ENCODE assay signal across 1 cellular context in genomic region chr19:42261763-42262162, GRCh38.
TF ChIP-seq lines count a peak whose summit lies in the region.

No MANE protein-coding gene starts in this region.

TF ChIP-seq in IMR-90, 13 proteins besides CTCF, POLR2A, EP300 and RAD21:
- TF ChIP-seq RFX5 (IDR thresholded peaks at IDR 0.05; ENCODE audit: low read depth, low read length) (no peak), MXI1 (IDR thresholded peaks at IDR 0.05; ENCODE audit: borderline replicate concordance, low read depth, low read length) (no peak), SMC3 (IDR thresholded peaks at IDR 0.05; ENCODE audit: low read depth, low read length) (no peak), RCOR1 (IDR thresholded peaks at IDR 0.05; ENCODE audit: insufficient replicate concordance, low read length) (no peak), CEBPB (IDR thresholded peaks at IDR 0.05; ENCODE audit: low read depth, low read length) (no peak), USF2 (IDR thresholded peaks at IDR 0.05; ENCODE audit: low read depth, low read length) (no peak), CHD1 (IDR thresholded peaks at IDR 0.05; ENCODE audit: low read depth, low read length) (no peak), ELK1 (IDR thresholded peaks at IDR 0.05; ENCODE audit: borderline replicate concordance, low read depth, low read length) (no peak), MAFK (IDR thresholded peaks at IDR 0.05; ENCODE audit: low read depth, low read length) (no peak), MAZ (IDR thresholded peaks at IDR 0.05; ENCODE audit: borderline replicate concordance, low read depth, low read length) (no peak), FOS (IDR thresholded peaks at IDR 0.05; ENCODE audit: low read depth, low read length) (no peak), BHLHE40 (IDR thresholded peaks at IDR 0.05; ENCODE audit: low read depth, low read length) (no peak)
